ENCODE assay signal across 12 cellular contexts in genomic region chr3:30198162-30198561, GRCh38.
DNase-seq lines count a peak whose midpoint lies in the region; ATAC-seq, FAIRE-seq and TF ChIP-seq lines count a peak whose summit lies in the region.
"Had no signal": no experiment of that assay in that cellular context is flagged by ENCODE, and none has a peak within 500 bp of the region (broad histone marks: within the 10 kb centered on the region; RNA-seq: fewer than 3 reads in every experiment).

No MANE protein-coding gene starts in this region.

- intact Hi-C loops in HCT116 (cut with micrococcal nuclease) (loop anchor here (10.0 kb wide), 1 partner anchor 547 kb away; no protein-coding TSS in a partner anchor), PC-3 (cut with micrococcal nuclease) (loop anchor here (2.0 to 5.0 kb wide), 3 partner anchors 159 to 551 kb away; no protein-coding TSS in a partner anchor), endothelial cell of umbilical vein (cut with micrococcal nuclease) (loop anchor here (2.0 kb wide), 2 partner anchors 145 to 321 kb away; no protein-coding TSS in a partner anchor)

- peak overlapping the region in 1 of 2 experiments; percentile 36 for H3K14ac ChIP-seq in mesenchymal stem cell (ENCODE audit: low read length in 2 of 2)

- no peak for FAIRE-seq in endothelial cell of umbilical vein (lab: Jason Lieb, UNC)

- no peak for TF ChIP-seq RAD21 in HCT116 (IDR thresholded peaks at IDR 0.05; ENCODE audit: low read depth)

- no peaks in the 10 kb centered on the region for H3K9me1 ChIP-seq in endothelial cell of umbilical vein (replicated peaks; ENCODE audit: control insufficient read depth, extremely low read depth, insufficient read depth, low read length)

- dilution Hi-C loops in endothelial cell of umbilical vein (cut with MboI; ENCODE audit: extremely low pct_ligation_motif_present, low sequenced_read_pairs), result no loop called here

- ATAC-seq in HCT116 (no peak), PC-3 (no peak), GM21515 (IDR thresholded peaks at IDR 0.05; ENCODE audit: unreplicated experiment) (no peak)
- ATAC-seq: natural killer cell treated with Interleukin-12 subunit alpha and Interleukin-12 subunit beta and Interleukin-15 and Interleukin-18, amount 100 ng/mL, for 72 hours had no signal

- H3F3A ChIP-seq in PC-3 (ENCODE audit: low read length, unreplicated experiment), result no peaks in the 10 kb centered on the region

- H2AK5ac ChIP-seq in mesenchymal stem cell (ENCODE audit: low read length, severe bottlenecking), result no peak overlapping the region

- RAD21 ChIA-PET in HCT116 (lab: Charles Lee; ENCODE audit: low non-redundant PET in 1 of 2, low total read pairs in 2 of 2, uncharacterized antibody in 2 of 2, unreplicated experiment in 2 of 2), result interaction anchor here (0.7 to 2.9 kb wide), 4 partner anchors 9 to 156 kb away, joined by 3 to 29 read pairs (median 5); no protein-coding TSS in a partner anchor

- H3K27me3 ChIP-seq in HCT116 (ENCODE audit: insufficient read depth, low read length) (no peaks in the 10 kb centered on the region), PC-3 (ENCODE audit: low read length) (no peaks in the 10 kb centered on the region), endothelial cell of umbilical vein (ENCODE audit: control insufficient read depth in 2 of 2, insufficient read depth in 2 of 2, low read length in 2 of 2) (no peaks in the 10 kb centered on the region), mesenchymal stem cell (ENCODE audit: control insufficient read depth in 1 of 2, insufficient read depth in 1 of 2, low read length in 2 of 2) (no peaks in the 10 kb centered on the region)

- no peak overlapping the region for H3K27ac ChIP-seq in HCT116 (ENCODE audit: low read depth, low read length)
- H3K27ac ChIP-seq in PC-3 (ENCODE audit: low read length), result no peak overlapping the region
- no peak overlapping the region for H3K27ac ChIP-seq in endothelial cell of umbilical vein (ENCODE audit: insufficient read depth, low read depth, low read length)
- no peak overlapping the region for H3K27ac ChIP-seq in mesenchymal stem cell (ENCODE audit: low read length, poor library complexity, severe bottlenecking)

- TF ChIP-seq CTCF in HCT116 (IDR thresholded peaks at IDR 0.05 in 2 of 3, conservative IDR thresholded peaks at IDR 0.05 in 1 of 3; ENCODE audit: borderline replicate concordance in 1 of 3, insufficient read depth in 1 of 3, low read depth in 2 of 3, low read length in 2 of 3) (no peak), PC-3 (conservative IDR thresholded peaks at IDR 0.05; ENCODE audit: low read depth, low read length) (no peak), endothelial cell of umbilical vein (IDR thresholded peaks at IDR 0.05; ENCODE audit: extremely low read depth in 1 of 2, insufficient read depth in 1 of 2, low read depth in 1 of 2, low read length in 2 of 2) (no peak)

- H2AFZ ChIP-seq in HCT116 (ENCODE audit: low read depth, low read length, poor library complexity, severe bottlenecking), result peak overlapping the region; percentile 41
- peak overlapping the region; percentile 16; the same call in 1 of the 2 replicates for H2AFZ ChIP-seq in PC-3 (ENCODE audit: low read length)
- peak overlapping the region; percentile 28 for H2AFZ ChIP-seq in endothelial cell of umbilical vein (ENCODE audit: low read depth, low read length)
- no peak overlapping the region for H2AFZ ChIP-seq in mesenchymal stem cell (ENCODE audit: low read depth, low read length)

- no TSS peak for BruUV-seq in HCT116 (replicated peaks; lab: Mats Ljungman, UMichigan)
- no TSS peak for BruUV-seq in PC-3 (replicated peaks; lab: Mats Ljungman, UMichigan)
- BruUV-seq in endothelial cell of umbilical vein (replicated peaks; lab: Mats Ljungman, UMichigan), result no TSS peak

- no peak overlapping the region for H3K23ac ChIP-seq in mesenchymal stem cell (ENCODE audit: low read length in 2 of 2)

- H3K79me1 ChIP-seq in mesenchymal stem cell (replicated peaks; ENCODE audit: low read length, poor library complexity, severe bottlenecking), result no peaks in the 10 kb centered on the region

- H3K36me3 ChIP-seq in HCT116 (ENCODE audit: control insufficient read depth in 1 of 2, insufficient read depth in 2 of 2, low read length in 2 of 2) (no peaks in the 10 kb centered on the region), PC-3 (ENCODE audit: low read depth, low read length) (no peaks in the 10 kb centered on the region), endothelial cell of umbilical vein (ENCODE audit: control insufficient read depth in 2 of 2, extremely low read depth in 1 of 2, insufficient read depth in 2 of 2, low read length in 2 of 2) (no peaks in the 10 kb centered on the region), mesenchymal stem cell (ENCODE audit: control insufficient read depth in 1 of 2, insufficient read depth in 2 of 2, low read depth in 1 of 2, low read length in 2 of 2) (no peaks in the 10 kb centered on the region)

- no peaks in the 10 kb centered on the region for H3K4me1 ChIP-seq in HCT116 (ENCODE audit: control insufficient read depth in 1 of 2, insufficient read depth in 2 of 2, low read length in 2 of 2)
- H3K4me1 ChIP-seq in PC-3 (ENCODE audit: insufficient read depth, low read length), result peaks cover 8% of the 10 kb centered on the region
- peaks cover 17% of the 10 kb centered on the region for H3K4me1 ChIP-seq in endothelial cell of umbilical vein (ENCODE audit: control insufficient read depth, extremely low read depth, insufficient read depth, low read length)
- no peaks in the 10 kb centered on the region for H3K4me1 ChIP-seq in mesenchymal stem cell (ENCODE audit: control insufficient read depth, insufficient read depth, low read depth, low read length)

- POLR2A ChIA-PET in HCT116 (lab: Charles Lee) (no interaction called here), PC-3 (lab: Charles Lee; ENCODE audit: unreplicated experiment) (no interaction called here), endothelial cell of umbilical vein (lab: Charles Lee) (interaction anchor here (1.0 kb wide), 1 partner anchor 156 kb away, joined by 3 read pairs; no protein-coding TSS in a partner anchor)

- DNase-seq in HCT116 (ENCODE audit: low read depth, low spot score) (no peak), PC-3 (no peak), endothelial cell of umbilical vein (ENCODE audit: low read depth, low spot score) (peak; percentile 67), mesenchymal stem cell (peak; percentile 30), iPS-NIHi7 (ENCODE audit: extremely low spot score) (no peak), middle frontal gyrus (ENCODE audit: extremely low spot score, low spot score) (no peak)
- DNase-seq: activated CD4-positive, alpha-beta T cell treated with anti-CD3 and anti-CD28 coated beads for 1 hour; activated gamma-delta T cell treated with Interleukin-2 at 50 U/mL for 16 hours; NCI-H187 treated with DMSO at 0.1 percent for 48 hours; NCI-H524 had no signal

- no peak overlapping the region for H4K91ac ChIP-seq in mesenchymal stem cell (ENCODE audit: low read length)

- no peaks in the 10 kb centered on the region for H4K20me1 ChIP-seq in HCT116 (ENCODE audit: insufficient read depth)
- H4K20me1 ChIP-seq in PC-3 (ENCODE audit: low read length), result no peaks in the 10 kb centered on the region
- H4K20me1 ChIP-seq in endothelial cell of umbilical vein (replicated peaks; ENCODE audit: control insufficient read depth, extremely low read depth, insufficient read depth, low read length), result no peaks in the 10 kb centered on the region

- H2BK12ac ChIP-seq in mesenchymal stem cell (ENCODE audit: low read length in 2 of 2), result peak overlapping the region in 1 of 2 experiments; percentile 54

- H3K9me2 ChIP-seq in HCT116 (ENCODE audit: insufficient read depth), result no peaks in the 10 kb centered on the region
- no peaks in the 10 kb centered on the region for H3K9me2 ChIP-seq in PC-3 (replicated peaks; ENCODE audit: low read length)

- H3K4me2 ChIP-seq in HCT116 (ENCODE audit: low read length) (no peak overlapping the region), PC-3 (ENCODE audit: low read length) (no peak overlapping the region), endothelial cell of umbilical vein (ENCODE audit: insufficient read depth, low read length) (no peak overlapping the region), mesenchymal stem cell (ENCODE audit: low read length, poor library complexity, severe bottlenecking) (no peak overlapping the region)

- H3K18ac ChIP-seq in mesenchymal stem cell (ENCODE audit: low read depth in 1 of 2, low read length in 2 of 2), result peak overlapping the region in 1 of 2 experiments; percentile 75

- no peak overlapping the region for H4K8ac ChIP-seq in mesenchymal stem cell (ENCODE audit: low read length)

- H3K79me2 ChIP-seq in HCT116 (ENCODE audit: insufficient read depth, low read length) (no peaks in the 10 kb centered on the region), PC-3 (ENCODE audit: low read length) (no peaks in the 10 kb centered on the region), endothelial cell of umbilical vein (ENCODE audit: control insufficient read depth, insufficient read depth, low read length) (no peaks in the 10 kb centered on the region)

- no peak overlapping the region for H2BK15ac ChIP-seq in mesenchymal stem cell (ENCODE audit: low read depth, poor library complexity, severe bottlenecking)

- no peaks in the 10 kb centered on the region for H3K9me3 ChIP-seq in HCT116 (ENCODE audit: control insufficient read depth in 1 of 2, insufficient read depth in 1 of 2, low read depth in 1 of 2, low read length in 2 of 2)
- H3K9me3 ChIP-seq in PC-3 (ENCODE audit: low read length), result no peaks in the 10 kb centered on the region
- H3K9me3 ChIP-seq in endothelial cell of umbilical vein (replicated peaks; ENCODE audit: control insufficient read depth, insufficient read depth, low read length), result no peaks in the 10 kb centered on the region
- no peaks in the 10 kb centered on the region for H3K9me3 ChIP-seq in mesenchymal stem cell (ENCODE audit: control insufficient read depth, low read length)

- no peak for TF ChIP-seq POLR2A in HCT116 (IDR thresholded peaks at IDR 0.05; ENCODE audit: borderline replicate concordance, extremely low read depth, insufficient read depth, insufficient read length)
- no peak for TF ChIP-seq POLR2A in endothelial cell of umbilical vein (IDR thresholded peaks at IDR 0.05; ENCODE audit: low read depth, low read length)

- H2BK5ac ChIP-seq in mesenchymal stem cell (ENCODE audit: low read depth, low read length, poor library complexity, severe bottlenecking), result peak overlapping the region; percentile 79

- H3K4me3 ChIP-seq in HCT116 (replicated peaks in 1 of 2; ENCODE audit: low read depth in 1 of 2, low read length in 2 of 2), result no peak overlapping the region
- no peak overlapping the region for H3K4me3 ChIP-seq in PC-3 (ENCODE audit: low read length)
- H3K4me3 ChIP-seq in endothelial cell of umbilical vein (replicated peaks in 1 of 3; ENCODE audit: insufficient read depth in 1 of 3, low read depth in 1 of 3, low read length in 3 of 3), result no peak overlapping the region
- H3K4me3 ChIP-seq in mesenchymal stem cell (ENCODE audit: insufficient read depth in 1 of 2, low read depth in 1 of 2, low read length in 2 of 2), result no peak overlapping the region

- peak overlapping the region; percentile 79 for H2BK120ac ChIP-seq in mesenchymal stem cell (ENCODE audit: low read depth, low read length)

- peak overlapping the region in 1 of 2 experiments; percentile 41 for H3K4ac ChIP-seq in mesenchymal stem cell (ENCODE audit: low read depth in 1 of 2, low read length in 2 of 2)

- H3K9ac ChIP-seq in HCT116 (ENCODE audit: low read length) (no peak overlapping the region), PC-3 (ENCODE audit: low read length) (no peak overlapping the region), endothelial cell of umbilical vein (replicated peaks; ENCODE audit: extremely low read depth, insufficient read depth, low read length) (no peak overlapping the region), mesenchymal stem cell (ENCODE audit: low read length) (peak overlapping the region; percentile 1)

- CTCF ChIA-PET in HCT116 (lab: Charles Lee) (interaction anchor here (0.6 to 3.6 kb wide), 13 partner anchors 8 to 1530 kb away, joined by 3 to 111 read pairs (median 4); no protein-coding TSS in a partner anchor), PC-3 (lab: Charles Lee) (interaction anchor here (0.6 to 2.3 kb wide), 7 partner anchors 35 to 587 kb away, joined by 3 to 25 read pairs (median 5); partner anchors contain the start of gene TGFBR2), endothelial cell of umbilical vein (lab: Charles Lee) (interaction anchor here (0.9 to 5.4 kb wide), 47 partner anchors 8 to 1530 kb away, joined by 3 to 220 read pairs (median 11); partner anchors contain the start of gene TGFBR2)

Comparison
In these comparisons a context has a peak if more than half of its experiments do, and no peak if none do; other contexts are left out.
1. DNase-seq: peak in endothelial cell of umbilical vein (single experiment) and mesenchymal stem cell (single experiment); none in HCT116 (single experiment), PC-3 (single experiment), iPS-NIHi7 (single experiment) and middle frontal gyrus (single experiment).